18 cellular contexts compared by ENCODE assay signal in genomic region chr7:155722936-155723335, GRCh38.
"Had no signal": no experiment of that assay in that cellular context is flagged by ENCODE, and none has a peak within 500 bp of the region (broad histone marks: within the 10 kb centered on the region; RNA-seq: fewer than 3 reads in every experiment).

No MANE protein-coding gene starts in this region.

- H3K9me3 Mint-ChIP-seq: activated CD4-positive, alpha-beta memory T cell treated with anti-CD3 and anti-CD28 coated beads, Interleukin-2, amount 10 ng/mL, durations not matched to agents 7 days and 5 days; effector memory CD8-positive, alpha-beta T cell; nephron progenitor cell; stimulated activated naive CD8-positive, alpha-beta T cell treated with anti-CD3 and anti-CD28 coated beads, Interleukin-15, Interleukin-2, amounts not matched to agents 100 ng/mL and 50 ng/mL, for 24 hours had no signal

- H3K27ac ChIP-seq: body of pancreas, hepatocyte, lower lobe of right lung, psoas muscle, suprapubic skin, transverse colon, vagina had no signal

- H3K4me2 ChIP-seq: hepatocyte had no signal

- H3K4me3 ChIP-seq: body of pancreas, hepatocyte, lower lobe of right lung, psoas muscle, suprapubic skin, transverse colon, vagina had no signal

- H3K4me1 ChIP-seq: suprapubic skin, vagina had no signal

- DNase-seq: activated CD4-positive, alpha-beta memory T cell treated with anti-CD3 and anti-CD28 coated beads, Interleukin-2, amount 10 ng/mL, durations not matched to agents 7 days and 5 days; activated CD4-positive, alpha-beta T cell treated with anti-CD3 and anti-CD28 coated beads for 4 hours; activated CD8-positive, alpha-beta memory T cell treated with anti-CD3 and anti-CD28 coated beads, Interleukin-2, amount 10 ng/mL, durations not matched to agents 7 days and 5 days; activated naive CD4-positive, alpha-beta T cell treated with Interleukin-2 at 50 U/mL for 16 hours; body of pancreas; caudate nucleus; effector memory CD8-positive, alpha-beta T cell; left colon; lower lobe of right lung; nephron progenitor cell; psoas muscle; right cardiac atrium; T-helper 17 cell; transverse colon had no signal

- H2AFZ ChIP-seq: hepatocyte had no signal

- H3K27ac Mint-ChIP-seq: activated CD4-positive, alpha-beta memory T cell treated with anti-CD3 and anti-CD28 coated beads, Interleukin-2, amount 10 ng/mL, durations not matched to agents 7 days and 5 days; activated CD8-positive, alpha-beta memory T cell treated with anti-CD3 and anti-CD28 coated beads, Interleukin-2, amount 10 ng/mL, durations not matched to agents 7 days and 5 days; nephron progenitor cell had no signal

- ATAC-seq: activated CD8-positive, alpha-beta memory T cell treated with anti-CD3 and anti-CD28 coated beads, Interleukin-2, amount 10 ng/mL, durations not matched to agents 7 days and 5 days; body of pancreas; effector memory CD8-positive, alpha-beta T cell; left colon; lower lobe of right lung; psoas muscle; right cardiac atrium; T-helper 17 cell had no signal

- H3K27me3 Mint-ChIP-seq: activated CD4-positive, alpha-beta memory T cell treated with anti-CD3 and anti-CD28 coated beads, Interleukin-2, amount 10 ng/mL, durations not matched to agents 7 days and 5 days; activated CD8-positive, alpha-beta memory T cell treated with anti-CD3 and anti-CD28 coated beads, Interleukin-2, amount 10 ng/mL, durations not matched to agents 7 days and 5 days; effector memory CD8-positive, alpha-beta T cell; stimulated activated naive CD8-positive, alpha-beta T cell treated with anti-CD3 and anti-CD28 coated beads, Interleukin-15, Interleukin-2, amounts not matched to agents 100 ng/mL and 50 ng/mL, for 24 hours; T-helper 17 cell had no signal

- H3K9me3 ChIP-seq: body of pancreas, lower lobe of right lung, psoas muscle, suprapubic skin, transverse colon, vagina had no signal

- H3K27me3 ChIP-seq: body of pancreas, hepatocyte, suprapubic skin, transverse colon, vagina had no signal

- H3K4me3 Mint-ChIP-seq: activated CD4-positive, alpha-beta memory T cell treated with anti-CD3 and anti-CD28 coated beads, Interleukin-2, amount 10 ng/mL, durations not matched to agents 7 days and 5 days; activated CD8-positive, alpha-beta memory T cell treated with anti-CD3 and anti-CD28 coated beads, Interleukin-2, amount 10 ng/mL, durations not matched to agents 7 days and 5 days; effector memory CD8-positive, alpha-beta T cell; nephron progenitor cell; T-helper 17 cell had no signal
